In genomic region chr9:17135578-17135904, GRCh38 we compare ENCODE assay signal across 8 cellular contexts. TPM values are rescaled to one million over a fixed set of nuclear protein-coding genes. Genes with fewer than 3 reads are reported as not detected.
DNase-seq lines count a peak whose midpoint lies in the region; ATAC-seq and TF ChIP-seq lines count a peak whose summit lies in the region.

No MANE protein-coding gene starts in this region.

- H3K18ac ChIP-seq in IMR-90 (ENCODE audit: low read depth, low read length) = peak overlapping the region; percentile 81; the same call in 1 of the 2 replicates
- peak overlapping the region; percentile 82 for H3K18ac ChIP-seq in mesendoderm (ENCODE audit: low read length)

- H2BK20ac ChIP-seq in IMR-90 (ENCODE audit: low read depth, low read length) = no peak overlapping the region

- dilution Hi-C loops in IMR-90 (cut with HindIII; ENCODE audit: low sequenced_read_pairs, unreplicated experiment) (no loop called here), mammary epithelial cell (cut with HindIII; ENCODE audit: low sequenced_read_pairs) (no loop called here)

- peak overlapping the region; percentile 78 to 89; a peak in 3 of 4 replicates for H4K8ac ChIP-seq in IMR-90 (ENCODE audit: low read depth in 2 of 2, low read length in 2 of 2)
- H4K8ac ChIP-seq in mesendoderm (ENCODE audit: low read depth, low read length) = no peak overlapping the region

- peak overlapping the region; percentile 85 for H3K27ac ChIP-seq in IMR-90 (ENCODE audit: insufficient read depth, low read length)
- H3K27ac ChIP-seq in mammary epithelial cell (ENCODE audit: insufficient read depth, low read depth, low read length) = peak overlapping the region; percentile 57
- H3K27ac ChIP-seq in mesendoderm (ENCODE audit: low read depth, low read length) = no peak overlapping the region
- peak overlapping the region; percentile 68 to 91 (median 82) for H3K27ac ChIP-seq in tibial nerve

- H2AK9ac ChIP-seq in IMR-90 (replicated peaks; ENCODE audit: low read depth, low read length, poor library complexity) = peak overlapping the region; percentile 97

- peak overlapping the region; percentile 99; the same call in 1 of the 2 replicates for H4K91ac ChIP-seq in IMR-90 (ENCODE audit: insufficient read depth, low read depth, low read length)

- POLR2A ChIA-PET in IMR-90 (lab: Charles Lee; ENCODE audit: unreplicated experiment) = no interaction called here

- H3K9ac ChIP-seq in IMR-90 (ENCODE audit: low read depth, low read length) (peak overlapping the region; percentile 90), mammary epithelial cell (ENCODE audit: insufficient read depth, low read length) (peak overlapping the region; percentile 83), mesendoderm (ENCODE audit: low read length) (peak overlapping the region; percentile 93)

- no peak overlapping the region; the same call in 1 of the 2 replicates for H2BK120ac ChIP-seq in IMR-90 (ENCODE audit: low read depth, low read length)
- no peak overlapping the region for H2BK120ac ChIP-seq in mesendoderm (ENCODE audit: low read depth, low read length)

- CTCF ChIA-PET in IMR-90 (lab: Yijun Ruan, JAX) = no interaction called here
- CTCF ChIA-PET in mammary epithelial cell (lab: Charles Lee; ENCODE audit: low non-redundant PET) = no interaction called here

- peak overlapping the region; percentile 47; the same call in 1 of the 2 replicates for H2AK5ac ChIP-seq in IMR-90 (ENCODE audit: low read depth, low read length)
- H2AK5ac ChIP-seq in mesendoderm (ENCODE audit: low read length) = no peak overlapping the region

- H3K79me2 ChIP-seq in mammary epithelial cell (ENCODE audit: insufficient read depth, low read length) (peaks cover 26% of the 10 kb centered on the region), mesendoderm (ENCODE audit: control insufficient read depth, insufficient read depth, low read length) (no peaks in the 10 kb centered on the region)

- TF ChIP-seq POLR2A in IMR-90 (IDR thresholded peaks at IDR 0.05; ENCODE audit: low read depth, low read length) (no peak), tibial nerve (IDR thresholded peaks at IDR 0.05) (no peak)

- peak; percentile 26 for DNase-seq in activated CD4-positive, alpha-beta T cell treated with anti-CD3 and anti-CD28 coated beads for 48 hours
- no peak for DNase-seq in activated CD4-positive, alpha-beta T cell treated with anti-CD3 and anti-CD28 coated beads for 1 hour
- no peak for DNase-seq in IMR-90
- DNase-seq in mammary epithelial cell = no peak
- peak; percentile 65 for DNase-seq in mesendoderm
- DNase-seq in tibial nerve (ENCODE audit: low spot score in 2 of 2) = peak; percentile 15 to 35
- no peak for DNase-seq in GOT3 (lab: John Stamatoyannopoulos, UW)

- H3K27me3 ChIP-seq in IMR-90 (ENCODE audit: control insufficient read depth, insufficient read depth, low read length) (no peaks in the 10 kb centered on the region), mammary epithelial cell (ENCODE audit: insufficient read depth, low read length) (no peaks in the 10 kb centered on the region), mesendoderm (ENCODE audit: insufficient read depth, low read length, poor library complexity) (no peaks in the 10 kb centered on the region), tibial nerve (no peaks in the 10 kb centered on the region)

- peak overlapping the region; percentile 88 for H2BK5ac ChIP-seq in IMR-90 (ENCODE audit: low read depth, low read length, poor library complexity, severe bottlenecking)
- H2BK5ac ChIP-seq in mesendoderm (ENCODE audit: low read length) = no peak overlapping the region

- H4K5ac ChIP-seq in IMR-90 (ENCODE audit: low read depth, low read length) (peak overlapping the region; percentile 91), mesendoderm (ENCODE audit: low read length) (no peak overlapping the region)

- ATAC-seq in IMR-90 (ENCODE audit: low read depth) (no peak), HG03442 (IDR thresholded peaks at IDR 0.05; ENCODE audit: unreplicated experiment) (no peak)

- peak overlapping the region; percentile 24; the same call in 1 of the 2 replicates for H3K14ac ChIP-seq in IMR-90 (replicated peaks; ENCODE audit: low read depth, low read length)

- peak overlapping the region; percentile 0; the same call in 1 of the 3 replicates for H2BK15ac ChIP-seq in IMR-90 (ENCODE audit: low read depth, low read length)
- no peak overlapping the region for H2BK15ac ChIP-seq in mesendoderm (replicated peaks; ENCODE audit: low read depth)

- TF ChIP-seq RAD21 in IMR-90 (IDR thresholded peaks at IDR 0.05; ENCODE audit: low read length) = no peak

- peak overlapping the region; percentile 29 for H3K23ac ChIP-seq in IMR-90 (ENCODE audit: low read depth, low read length)
- H3K23ac ChIP-seq in mesendoderm (ENCODE audit: low read length) = no peak overlapping the region

- no peaks in the 10 kb centered on the region for H4K20me1 ChIP-seq in IMR-90 (ENCODE audit: insufficient read depth, low read length)
- no peaks in the 10 kb centered on the region for H4K20me1 ChIP-seq in mammary epithelial cell (ENCODE audit: insufficient read depth, low read length)

- TF ChIP-seq EP300 in tibial nerve (IDR thresholded peaks at IDR 0.05) = no peak

- H3K9me3 ChIP-seq in IMR-90 (ENCODE audit: control insufficient read depth, insufficient read depth, low read length) (no peaks in the 10 kb centered on the region), mammary epithelial cell (replicated peaks; ENCODE audit: insufficient read depth, low read length) (no peaks in the 10 kb centered on the region), tibial nerve (no peaks in the 10 kb centered on the region)

- H3K36me3 ChIP-seq in IMR-90 (ENCODE audit: control insufficient read depth, insufficient read depth, low read length) (peaks cover 4% of the 10 kb centered on the region), mammary epithelial cell (ENCODE audit: insufficient read depth, low read length) (no peaks in the 10 kb centered on the region), mesendoderm (ENCODE audit: control insufficient read depth, insufficient read depth, low read length) (no peaks in the 10 kb centered on the region), tibial nerve (no peaks in the 10 kb centered on the region)

- intact Hi-C loops in IMR-90 (cut with micrococcal nuclease) = no loop called here
- intact Hi-C loops in mammary epithelial cell (cut with micrococcal nuclease) = no loop called here

- H3K4ac ChIP-seq in IMR-90 (ENCODE audit: low read depth, low read length) (peak overlapping the region; percentile 99), mesendoderm (ENCODE audit: low read depth, low read length) (peak overlapping the region; percentile 37)

- BruUV-seq in IMR-90 (replicated peaks; lab: Mats Ljungman, UMichigan) (no TSS peak), mammary epithelial cell (replicated peaks; lab: Mats Ljungman, UMichigan) (no TSS peak)

- H3K4me2 ChIP-seq in IMR-90 (ENCODE audit: low read depth, low read length) = peak overlapping the region; percentile 73
- peak overlapping the region; percentile 76 for H3K4me2 ChIP-seq in mammary epithelial cell (ENCODE audit: insufficient read depth, low read depth, low read length)
- peak overlapping the region; percentile 46 for H3K4me2 ChIP-seq in mesendoderm (ENCODE audit: low read length)

- in situ Hi-C loops in IMR-90 (cut with MboI; ENCODE audit: low sequenced_read_pairs) = no loop called here
- in situ Hi-C loops in mammary epithelial cell (cut with MboI; ENCODE audit: low sequenced_read_pairs in 2 of 2) = no loop called here

- H2AFZ ChIP-seq in IMR-90 (replicated peaks; ENCODE audit: low read length, poor library complexity) = peak overlapping the region; percentile 100
- H2AFZ ChIP-seq in mammary epithelial cell (ENCODE audit: low read depth, low read length) = peak overlapping the region; percentile 98

- peaks cover 4% of the 10 kb centered on the region; the same call in 1 of the 2 replicates for H3K9me1 ChIP-seq in IMR-90 (ENCODE audit: insufficient read depth, low read length)

- TF ChIP-seq CTCF in IMR-90 (conservative IDR thresholded peaks at IDR 0.05; ENCODE audit: low read depth, low read length) (no peak), mammary epithelial cell (conservative IDR thresholded peaks at IDR 0.05 in 1 of 2, IDR thresholded peaks at IDR 0.05 in 1 of 2; ENCODE audit: extremely low read depth in 1 of 2, insufficient read depth in 1 of 2, low read depth in 1 of 2, low read length in 2 of 2) (no peak), tibial nerve (IDR thresholded peaks at IDR 0.05) (no peak)

- WGBS in IMR-90 (ENCODE audit: extremely low coverage in 2 of 2, insufficient read length in 1 of 2), 2 experiments = no CpG with 5 or more reads among the region's 18 CpGs
- 5% methylated on average over 4 of the region's 18 CpGs for WGBS in mammary epithelial cell (ENCODE audit: low coverage, missing lambda C conversion rate)
- no CpG with 5 or more reads among the region's 18 CpGs for WGBS in mesendoderm (ENCODE audit: extremely low coverage, insufficient coverage, low lambda C conversion rate)
- 0% methylated on average over 7 to 18 of the region's 18 CpGs for WGBS in tibial nerve, 2 donors

- H3K79me1 ChIP-seq in IMR-90 (ENCODE audit: low read depth in 1 of 2, low read length in 2 of 2) = peaks cover 14 to 30% of the 10 kb centered on the region in 2 experiments
- H3K79me1 ChIP-seq in mesendoderm (ENCODE audit: low read length) = no peaks in the 10 kb centered on the region

- peak overlapping the region; percentile 78; the same call in 1 of the 2 replicates for H3K56ac ChIP-seq in IMR-90 (ENCODE audit: extremely low read depth, insufficient read depth, low read length)
- H3K56ac ChIP-seq in mesendoderm (ENCODE audit: low read length) = peak overlapping the region; percentile 96

- H3K4me3 ChIP-seq in IMR-90 (ENCODE audit: insufficient read depth, low read depth, low read length) (peak overlapping the region; percentile 86), mammary epithelial cell (replicated peaks in 1 of 3; ENCODE audit: insufficient read depth in 1 of 3, low read depth in 2 of 3, low read length in 3 of 3) (peak overlapping the region; percentile 69 to 100 (median 76)), mesendoderm (ENCODE audit: low read length) (peak overlapping the region; percentile 70), tibial nerve (peak overlapping the region; percentile 56 to 85 (median 80))

- peaks cover 4% of the 10 kb centered on the region for H3K4me1 ChIP-seq in IMR-90 (ENCODE audit: control insufficient read depth, insufficient read depth, low read length)
- H3K4me1 ChIP-seq in mammary epithelial cell (ENCODE audit: insufficient read depth, low read length) = peaks cover 5% of the 10 kb centered on the region
- peaks cover 4% of the 10 kb centered on the region for H3K4me1 ChIP-seq in mesendoderm (ENCODE audit: control insufficient read depth, low read depth, low read length)
- H3K4me1 ChIP-seq in tibial nerve = peaks cover 0 to 29% (median 0%) of the 10 kb centered on the region in 4 donors

RNA-seq across cellular contexts. Expression of gene CNTLN, which starts 0.7 kb away (rescaled TPM):
- total RNA-seq in IMR-90 (2012; rRNA removed) (5.9 and 10.6 TPM in 2 replicates), mammary epithelial cell (1 to 10 TPM; 3.5 to 6.3 TPM), tibial nerve (10 to 100 TPM; 29.7 to 38.1 (median 34.0) TPM)
- polyA plus RNA-seq in IMR-90 (2012; rRNA removed) (2.9 and 3.8 TPM in 2 replicates), mammary epithelial cell (2.3 TPM)
- polyA plus RNA-seq in IMR-90 (2012; cell fraction: cytosol; rRNA removed) = 0.73 and 1.1 TPM in 2 replicates
- polyA plus RNA-seq in IMR-90 (2012; cell fraction: nucleus; rRNA removed; ENCODE audit: low replicate concordance) = 1.4 and 4.3 TPM in 2 replicates
- 0.98 TPM for polyA minus RNA-seq in mammary epithelial cell
- polyA plus RNA-seq in mesendoderm (2013, experiment 1 of 2) = 8.6 TPM
- 8.6 TPM for polyA plus RNA-seq in mesendoderm (2013, experiment 2 of 2)

Comparison
In these comparisons a context has a peak if more than half of its experiments do, and no peak if none do; other contexts are left out.
1. DNase-seq: peak in activated CD4-positive, alpha-beta T cell treated with anti-CD3 and anti-CD28 coated beads for 48 hours (single experiment), mesendoderm (single experiment) and tibial nerve (2 of 2); none in activated CD4-positive, alpha-beta T cell treated with anti-CD3 and anti-CD28 coated beads for 1 hour (single experiment), IMR-90 (single experiment), mammary epithelial cell (single experiment) and GOT3 (single experiment).
2. Peak in every context shown above with its lines, with median percentiles within 50 percentile points of each other: H3K4me2 ChIP-seq, H3K4me3 ChIP-seq and H3K9ac ChIP-seq.